In the genomic region with DNA sequence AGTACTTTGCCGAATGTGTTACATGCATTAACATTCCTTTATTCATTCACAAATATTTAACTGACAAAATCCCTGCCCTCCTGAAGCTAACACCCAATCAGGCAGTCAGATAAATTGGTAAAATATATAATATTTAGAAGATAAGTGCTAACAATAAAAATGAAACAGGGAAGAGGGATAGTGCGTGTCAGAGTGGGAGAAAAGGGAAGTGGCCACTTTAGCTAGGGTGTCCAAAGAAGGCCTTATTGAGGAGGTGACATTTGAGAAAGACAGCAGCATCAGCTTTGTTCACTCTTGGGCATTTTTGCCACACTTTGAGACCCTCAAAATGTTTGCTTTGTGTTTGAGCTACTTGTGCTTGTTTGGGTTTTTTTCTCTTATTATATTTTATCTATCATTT, we compare ENCODE assay signal across 1 cellular context.
TF ChIP-seq lines count a peak whose summit lies in the region.

No MANE protein-coding gene starts in this region.

TF ChIP-seq in IMR-90, 13 proteins besides CTCF, POLR2A, EP300 and RAD21 (continued from another document):
- TF ChIP-seq CHD1 (IDR thresholded peaks at IDR 0.05; ENCODE audit: low read depth, low read length) (no peak), BHLHE40 (IDR thresholded peaks at IDR 0.05; ENCODE audit: low read depth, low read length) (no peak), SMC3 (IDR thresholded peaks at IDR 0.05; ENCODE audit: low read depth, low read length) (no peak), CEBPB (IDR thresholded peaks at IDR 0.05; ENCODE audit: low read depth, low read length) (no peak)
